Comparison of ENCODE assay signal across 8 cellular contexts in the genomic region with DNA sequence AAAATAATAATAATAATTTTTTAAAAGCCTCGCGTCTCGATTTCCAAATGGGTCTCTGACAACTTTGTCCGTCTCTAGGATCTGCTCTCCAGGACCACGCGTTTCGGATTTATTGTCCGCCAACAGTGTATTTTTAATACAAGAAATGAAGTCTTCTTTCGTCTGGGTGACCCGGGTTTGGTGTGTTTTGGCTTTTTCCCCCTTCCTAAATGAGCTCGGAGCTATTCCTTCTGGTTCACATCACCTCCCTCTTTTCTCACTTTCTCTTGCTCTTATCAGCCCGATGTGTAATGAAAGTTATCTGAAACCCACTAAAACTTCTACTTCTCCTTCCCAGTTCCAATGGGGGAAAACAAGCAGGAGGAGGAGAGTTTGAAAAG.
DNase-seq lines count a peak whose midpoint lies in the region; ATAC-seq and TF ChIP-seq lines count a peak whose summit lies in the region.

No MANE protein-coding gene starts in this region.

- WGBS in esophagus squamous epithelium, 2 donors, result 1 to 3% methylated on average over 12 of the region's 12 CpGs

- POLR2A ChIA-PET in PC-9 (lab: Charles Lee; ENCODE audit: unreplicated experiment), result interaction anchor here (0.5 to 0.9 kb wide), 5 partner anchors 26 to 1909 kb away, joined by 3 to 7 read pairs (median 5); no protein-coding TSS in a partner anchor

- TSS peak; percentile 70 for BruUV-seq in PC-9 (replicated peaks; lab: Mats Ljungman, UMichigan)

- TF ChIP-seq CTCF in GM10266 (IDR thresholded peaks at IDR 0.05; ENCODE audit: control insufficient read depth, insufficient read depth, low read depth, missing control alignments) (no peak), PC-9 (conservative IDR thresholded peaks at IDR 0.05) (0 out of 2 replicates have a peak, but pooled peaks have one; percentile 9), esophagus squamous epithelium (IDR thresholded peaks at IDR 0.05) (no peak), neutrophil (IDR thresholded peaks at IDR 0.05) (no peak)

- no peaks in the 10 kb centered on the region for H3K9me2 ChIP-seq in PC-9 (ENCODE audit: insufficient read depth)

- DNase-seq in GM10266 (ENCODE audit: extremely low spot score) (peak; percentile 18), PC-9 (no peak), esophagus squamous epithelium (lab: John Stamatoyannopoulos, UW) (no peak), HuH-7.5 (ENCODE audit: low spot score) (no peak), NCI-H2171 treated with DMSO at 0.1 percent for 48 hours (lab: John Stamatoyannopoulos, UW) (no peak), putamen (ENCODE audit: low spot score) (no peak)

- CTCF ChIA-PET in PC-9 (lab: Charles Lee), result interaction anchor here (0.6 to 1.1 kb wide), 7 partner anchors 105 to 522 kb away, joined by 3 to 7 read pairs (median 4); no protein-coding TSS in a partner anchor

- no peak for TF ChIP-seq POLR2A in esophagus squamous epithelium (IDR thresholded peaks at IDR 0.05)

- no peak for ATAC-seq in GM19023 (IDR thresholded peaks at IDR 0.05; ENCODE audit: unreplicated experiment)

- H3K4me3 ChIP-seq in PC-9 (peak overlapping the region; percentile 91), esophagus squamous epithelium (peak overlapping the region; percentile 44 to 69 (median 60)), neutrophil (ENCODE audit: low read depth in 1 of 2, low read length in 1 of 2) (peak overlapping the region; percentile 40 to 54)

- H3K9me3 ChIP-seq in PC-9 (ENCODE audit: insufficient read depth, low read depth) (no peaks in the 10 kb centered on the region), esophagus squamous epithelium (no peaks in the 10 kb centered on the region), neutrophil (no peaks in the 10 kb centered on the region)

- intact Hi-C loops in PC-9 (cut with micrococcal nuclease; ENCODE audit: unreplicated experiment) (loop anchor here (1.0 to 10.0 kb wide), 8 partner anchors 104 to 932 kb away; no protein-coding TSS in a partner anchor), esophagus squamous epithelium (cut with DNase I) (loop anchor here (5.0 kb wide), 1 partner anchor 515 kb away; the partner anchor contains the start of gene MECOM)

- peak overlapping the region; percentile 69 for H3K27ac ChIP-seq in PC-9
- peak overlapping the region; percentile 83 to 91 (median 86) for H3K27ac ChIP-seq in esophagus squamous epithelium
- H3K27ac ChIP-seq in neutrophil, result no peak overlapping the region

- H3F3A ChIP-seq in PC-9 (ENCODE audit: insufficient read depth, low read depth), result peaks cover 16% of the 10 kb centered on the region

- H4K20me1 ChIP-seq in PC-9 (ENCODE audit: insufficient read depth), result no peaks in the 10 kb centered on the region

- H3K36me3 ChIP-seq in PC-9 (ENCODE audit: low read depth), result peaks cover 7% of the 10 kb centered on the region; the same call in 1 of the 2 replicates
- H3K36me3 ChIP-seq in esophagus squamous epithelium, result no peaks in the 10 kb centered on the region
- H3K36me3 ChIP-seq in neutrophil, result no peaks in the 10 kb centered on the region

- H3K79me2 ChIP-seq in PC-9 (ENCODE audit: low read depth), result peaks cover 41% of the 10 kb centered on the region

- H2AFZ ChIP-seq in PC-9, result peak overlapping the region; percentile 92

- no peaks in the 10 kb centered on the region for H3K27me3 ChIP-seq in PC-9 (ENCODE audit: insufficient read depth, low read depth)
- peaks cover 0 to 48% (median 4%) of the 10 kb centered on the region in 4 donors for H3K27me3 ChIP-seq in esophagus squamous epithelium
- peaks cover 99% of the 10 kb centered on the region for H3K27me3 ChIP-seq in neutrophil

- peak overlapping the region; percentile 91 for H3K4me2 ChIP-seq in PC-9

- H3K4me1 ChIP-seq in PC-9 (replicated peaks; ENCODE audit: insufficient read depth) (peaks cover 39% of the 10 kb centered on the region), esophagus squamous epithelium (peaks cover 0 to 64% (median 17%) of the 10 kb centered on the region in 3 donors), neutrophil (ENCODE audit: control insufficient read depth in 1 of 2, insufficient read depth in 1 of 2, low read depth in 1 of 2, low read length in 1 of 2) (peaks cover 36 to 49% of the 10 kb centered on the region in 2 experiments)
